In genomic region chr16:31460582-31461002, GRCh38 we compare ENCODE assay signal across 7 cellular contexts. TPM values are rescaled to one million over a fixed set of nuclear protein-coding genes. Genes with fewer than 3 reads are reported as not detected.
DNase-seq lines count a peak whose midpoint lies in the region; FAIRE-seq and TF ChIP-seq lines count a peak whose summit lies in the region.

No MANE protein-coding gene starts in this region.

- no peaks in the 10 kb centered on the region for H3K9me3 Mint-ChIP-seq in activated T-helper 1 cell treated with anti-CD3 and anti-CD28 coated beads, Interleukin-12 subunit alpha, Interleukin-12 subunit beta, Interleukin-2, Interleukin-4 antibody, amounts not matched to agents 30 ng/mL and 10 ng/mL and 1 ng/mL, durations not matched to agents 14 hours and 24 hours and 36 hours

- peak overlapping the region; percentile 74 for H3K4me2 ChIP-seq in hepatocyte

- intact Hi-C loops in activated T-helper 1 cell treated with anti-CD3 and anti-CD28 coated beads, Interleukin-12 subunit alpha, Interleukin-12 subunit beta, Interleukin-2, Interleukin-4 antibody, amounts not matched to agents 30 ng/mL and 10 ng/mL and 1 ng/mL, durations not matched to agents 14 hours and 24 hours and 36 hours (cut with micrococcal nuclease): loop anchor here (1.0 kb wide), 2 partner anchors 237 to 253 kb away; a partner anchor contains a TSS
- intact Hi-C loops in spleen (cut with DNase I; ENCODE audit: low total_unique reads): no loop called here

- 66% methylated on average over 8 of the region's 8 CpGs for WGBS in hepatocyte (ENCODE audit: low lambda C conversion rate, missing lambda C conversion rate)
- 50 to 65% (median 54%) methylated on average over 8 of the region's 8 CpGs for WGBS in spleen, 5 donors

- peaks cover 19% of the 10 kb centered on the region for H4K20me1 ChIP-seq in hepatocyte (ENCODE audit: insufficient read depth, poor library complexity, severe bottlenecking)

- H3K9me2 ChIP-seq in hepatocyte (replicated peaks; ENCODE audit: insufficient read depth): no peaks in the 10 kb centered on the region

- H3K4me3 ChIP-seq in MG63 (peak overlapping the region; percentile 91), hepatocyte (peak overlapping the region; percentile 10), spleen (peak overlapping the region in 7 of 8 donors; percentile 32 to 93 (median 74))

- H3K4me1 Mint-ChIP-seq in activated T-helper 1 cell treated with anti-CD3 and anti-CD28 coated beads, Interleukin-12 subunit alpha, Interleukin-12 subunit beta, Interleukin-2, Interleukin-4 antibody, amounts not matched to agents 30 ng/mL and 10 ng/mL and 1 ng/mL, durations not matched to agents 14 hours and 24 hours and 36 hours (ENCODE audit: low read depth): peaks cover 33% of the 10 kb centered on the region

- DNase-seq in MG63 (no peak), hepatocyte (ENCODE audit: low spot score) (peak; percentile 64), spleen (peak; percentile 76), amygdala (lab: John Stamatoyannopoulos, UW) (no peak), mesenteric fat pad (ENCODE audit: low spot score) (no peak)
- no peak for DNase-seq in activated T-helper 1 cell treated with anti-CD3 and anti-CD28 coated beads, Interleukin-12 subunit alpha, Interleukin-12 subunit beta, Interleukin-2, Interleukin-4 antibody, amounts not matched to agents 30 ng/mL and 10 ng/mL and 1 ng/mL, durations not matched to agents 14 hours and 24 hours and 36 hours (ENCODE audit: low spot score)

- H3K36me3 ChIP-seq in MG63 (peaks cover 41% of the 10 kb centered on the region), hepatocyte (replicated peaks; ENCODE audit: insufficient read depth, low read depth) (no peaks in the 10 kb centered on the region), spleen (peaks cover 4 to 54% (median 35%) of the 10 kb centered on the region in 6 donors)

- peaks cover 33% of the 10 kb centered on the region for H3K79me2 ChIP-seq in hepatocyte

- no peaks in the 10 kb centered on the region for H3K9me3 ChIP-seq in MG63
- H3K9me3 ChIP-seq in hepatocyte (ENCODE audit: low read depth): no peaks in the 10 kb centered on the region
- no peaks in the 10 kb centered on the region for H3K9me3 ChIP-seq in spleen

- H3K27ac Mint-ChIP-seq in activated T-helper 1 cell treated with anti-CD3 and anti-CD28 coated beads, Interleukin-12 subunit alpha, Interleukin-12 subunit beta, Interleukin-2, Interleukin-4 antibody, amounts not matched to agents 30 ng/mL and 10 ng/mL and 1 ng/mL, durations not matched to agents 14 hours and 24 hours and 36 hours: peak overlapping the region; percentile 26

- no peak for TF ChIP-seq POLR2A in spleen (IDR thresholded peaks at IDR 0.05)

- no peaks in the 10 kb centered on the region for H3K27me3 ChIP-seq in MG63
- no peaks in the 10 kb centered on the region for H3K27me3 ChIP-seq in hepatocyte
- H3K27me3 ChIP-seq in spleen (replicated peaks in 1 of 7): no peaks in the 10 kb centered on the region

- H3K27ac ChIP-seq in hepatocyte (peak overlapping the region; percentile 83), spleen (peak overlapping the region in 6 of 8 donors; percentile 97 to 100 (median 99))

- peak; percentile 63 for FAIRE-seq in G401.6 (lab: Jason Lieb, UNC)

- H3K36me3 Mint-ChIP-seq in activated T-helper 1 cell treated with anti-CD3 and anti-CD28 coated beads, Interleukin-12 subunit alpha, Interleukin-12 subunit beta, Interleukin-2, Interleukin-4 antibody, amounts not matched to agents 30 ng/mL and 10 ng/mL and 1 ng/mL, durations not matched to agents 14 hours and 24 hours and 36 hours (ENCODE audit: low read depth): peaks cover 15% of the 10 kb centered on the region

- no peaks in the 10 kb centered on the region for H3K27me3 Mint-ChIP-seq in activated T-helper 1 cell treated with anti-CD3 and anti-CD28 coated beads, Interleukin-12 subunit alpha, Interleukin-12 subunit beta, Interleukin-2, Interleukin-4 antibody, amounts not matched to agents 30 ng/mL and 10 ng/mL and 1 ng/mL, durations not matched to agents 14 hours and 24 hours and 36 hours (ENCODE audit: insufficient read depth)

- H2AFZ ChIP-seq in hepatocyte: no peak overlapping the region

- H3K4me1 ChIP-seq in hepatocyte (ENCODE audit: insufficient read depth) (peaks cover 12% of the 10 kb centered on the region), spleen (peaks cover 28 to 56% (median 40%) of the 10 kb centered on the region in 6 donors)

- TF ChIP-seq CTCF in hepatocyte (IDR thresholded peaks at IDR 0.05; ENCODE audit: poor library complexity) (peak; percentile 64), spleen (IDR thresholded peaks at IDR 0.05 in 8 of 11, conservative IDR thresholded peaks at IDR 0.05 in 3 of 11) (peak; percentile 27 to 75 (median 59))

- peak overlapping the region; percentile 93 for H3K4me3 Mint-ChIP-seq in activated T-helper 1 cell treated with anti-CD3 and anti-CD28 coated beads, Interleukin-12 subunit alpha, Interleukin-12 subunit beta, Interleukin-2, Interleukin-4 antibody, amounts not matched to agents 30 ng/mL and 10 ng/mL and 1 ng/mL, durations not matched to agents 14 hours and 24 hours and 36 hours

RNA-seq across cellular contexts. Expression of gene ARMC5, which starts 1.3 kb away (rescaled TPM):
- 11.3 and 12.7 TPM in 2 replicates for total RNA-seq in MG63 (2014; rRNA removed; shearing (Covaris generic); ENCODE audit: low replicate concordance)
- 11.2 and 12.7 TPM in 2 replicates for total RNA-seq in activated T-helper 1 cell treated with anti-CD3 and anti-CD28 coated beads, Interleukin-12 subunit alpha, Interleukin-12 subunit beta, Interleukin-2, Interleukin-4 antibody, amounts not matched to agents 30 ng/mL and 10 ng/mL and 1 ng/mL, durations not matched to agents 14 hours and 24 hours and 36 hours
- 11.4 and 12.2 TPM in 2 replicates for total RNA-seq in hepatocyte
- polyA plus RNA-seq in hepatocyte: 19.4 and 19.6 TPM in 2 replicates
- 10 to 100 TPM in 6 of 7 donors, 1 to 10 TPM in 1; 9.2 to 13.9 (median 11.7) TPM for total RNA-seq in spleen
- 10 to 100 TPM in 2 of 3 donors, 1 to 10 TPM in 1; 8.8 to 23.5 (median 16.2) TPM for polyA plus RNA-seq in spleen
- total RNA-seq in mesenteric fat pad: 8.5 TPM

RNA-seq across cellular contexts. Expression of gene TGFB1I1, which starts 11.4 kb away (rescaled TPM):
- total RNA-seq in MG63 (2014; rRNA removed; shearing (Covaris generic); ENCODE audit: low replicate concordance): 39.1 and 48.1 TPM in 2 replicates
- total RNA-seq in activated T-helper 1 cell treated with anti-CD3 and anti-CD28 coated beads, Interleukin-12 subunit alpha, Interleukin-12 subunit beta, Interleukin-2, Interleukin-4 antibody, amounts not matched to agents 30 ng/mL and 10 ng/mL and 1 ng/mL, durations not matched to agents 14 hours and 24 hours and 36 hours: 0.78 and 1.2 TPM in 2 replicates
- total RNA-seq in hepatocyte (14.5 and 15.7 TPM in 2 replicates), spleen (10 to 100 TPM; 17.6 to 69.0 (median 36.4) TPM), mesenteric fat pad (34.7 TPM)
- polyA plus RNA-seq in hepatocyte (34.8 and 35.4 TPM in 2 replicates), spleen (10 to 100 TPM; 10.7 to 23.6 (median 13.5) TPM)

RNA-seq across cellular contexts. Expression of gene ZNF843, which starts 18.0 kb away (rescaled TPM):
- not detected in 2 replicates for total RNA-seq in MG63 (2014; rRNA removed; shearing (Covaris generic); ENCODE audit: low replicate concordance)
- 0.21 and 0.22 TPM in 2 replicates for total RNA-seq in activated T-helper 1 cell treated with anti-CD3 and anti-CD28 coated beads, Interleukin-12 subunit alpha, Interleukin-12 subunit beta, Interleukin-2, Interleukin-4 antibody, amounts not matched to agents 30 ng/mL and 10 ng/mL and 1 ng/mL, durations not matched to agents 14 hours and 24 hours and 36 hours
- total RNA-seq in hepatocyte (1.2 and 1.7 TPM in 2 replicates), spleen (1 to 10 TPM in 2 of 7 donors, under 1 TPM in 5; 0.52 to 1.7 (median 0.69) TPM), mesenteric fat pad (0.84 TPM)
- polyA plus RNA-seq in hepatocyte (0.54 and 0.64 TPM in 2 replicates), spleen (under 1 TPM; 0.10 to 0.15 (median 0.12) TPM)

RNA-seq across cellular contexts. Expression of gene SLC5A2, which starts 22.3 kb away (rescaled TPM):
- total RNA-seq in MG63 (2014; rRNA removed; shearing (Covaris generic); ENCODE audit: low replicate concordance): not detected in 2 replicates
- total RNA-seq in activated T-helper 1 cell treated with anti-CD3 and anti-CD28 coated beads, Interleukin-12 subunit alpha, Interleukin-12 subunit beta, Interleukin-2, Interleukin-4 antibody, amounts not matched to agents 30 ng/mL and 10 ng/mL and 1 ng/mL, durations not matched to agents 14 hours and 24 hours and 36 hours: not detected in 2 replicates
- total RNA-seq in hepatocyte: 2.3 and 2.5 TPM in 2 replicates
- 7.5 and 12.7 TPM in 2 replicates for polyA plus RNA-seq in hepatocyte
- total RNA-seq in spleen: 1 to 10 TPM in 1 of 7 donors, under 1 TPM in 3, not detected in 3; 0.17 to 1.2 (median 0.53) TPM
- polyA plus RNA-seq in spleen: 1 to 10 TPM; 1.3 to 2.3 (median 1.7) TPM
- not detected for total RNA-seq in mesenteric fat pad

RNA-seq across cellular contexts. Expression of gene COX6A2, which starts 32.4 kb away (rescaled TPM):
- total RNA-seq in MG63 (2014; rRNA removed; shearing (Covaris generic); ENCODE audit: low replicate concordance): not detected in 2 replicates
- total RNA-seq in activated T-helper 1 cell treated with anti-CD3 and anti-CD28 coated beads, Interleukin-12 subunit alpha, Interleukin-12 subunit beta, Interleukin-2, Interleukin-4 antibody, amounts not matched to agents 30 ng/mL and 10 ng/mL and 1 ng/mL, durations not matched to agents 14 hours and 24 hours and 36 hours: not detected in 2 replicates
- total RNA-seq in hepatocyte (not detected in 2 replicates), spleen (not detected), mesenteric fat pad (not detected)
- polyA plus RNA-seq in hepatocyte (1.7 TPM in 1 of 2 replicates, not detected in the other), spleen (under 1 TPM in 2 of 3 donors, not detected in 1; 0.79 to 0.80 TPM)

Comparison
In these comparisons a context has a peak if more than half of its experiments do, and no peak if none do; other contexts are left out.
1. DNase-seq: peak in hepatocyte (single experiment) and spleen (single experiment); none in MG63 (single experiment), activated T-helper 1 cell treated with anti-CD3 and anti-CD28 coated beads, Interleukin-12 subunit alpha, Interleukin-12 subunit beta, Interleukin-2, Interleukin-4 antibody, amounts not matched to agents 30 ng/mL and 10 ng/mL and 1 ng/mL, durations not matched to agents 14 hours and 24 hours and 36 hours (single experiment), amygdala (0 of 56) and mesenteric fat pad (single experiment).
2. H3K4me3 ChIP-seq: peak in every context shown above with its lines; median percentile 91 in MG63; 74 in spleen; 10 in hepatocyte.